ENCODE assay signal across 1 cellular context in the genomic region with DNA sequence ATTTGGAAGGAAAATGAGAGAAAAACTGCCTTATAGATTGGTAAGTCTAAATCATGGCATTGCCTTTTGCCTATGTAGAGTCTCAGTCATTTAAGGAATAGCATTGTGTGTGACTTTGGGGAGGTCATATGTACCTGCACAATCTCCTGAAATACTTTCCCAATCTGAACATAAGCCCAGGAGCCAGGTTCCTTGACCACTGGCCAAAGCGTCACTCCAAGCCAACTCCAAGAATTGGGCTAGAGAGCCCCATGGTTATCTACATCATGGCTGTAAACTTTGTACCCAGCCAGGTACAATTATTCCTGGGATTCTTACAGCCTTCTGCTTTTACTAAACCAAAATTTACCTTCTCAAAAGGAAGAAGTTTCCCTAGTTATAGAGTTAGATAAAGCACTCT.
TF ChIP-seq lines count a peak whose summit lies in the region.

No MANE protein-coding gene starts in this region.

TF ChIP-seq in HepG2, 621 proteins besides CTCF, POLR2A, EP300 and RAD21 (continued from another document):
- TF ChIP-seq, protein P1, sequence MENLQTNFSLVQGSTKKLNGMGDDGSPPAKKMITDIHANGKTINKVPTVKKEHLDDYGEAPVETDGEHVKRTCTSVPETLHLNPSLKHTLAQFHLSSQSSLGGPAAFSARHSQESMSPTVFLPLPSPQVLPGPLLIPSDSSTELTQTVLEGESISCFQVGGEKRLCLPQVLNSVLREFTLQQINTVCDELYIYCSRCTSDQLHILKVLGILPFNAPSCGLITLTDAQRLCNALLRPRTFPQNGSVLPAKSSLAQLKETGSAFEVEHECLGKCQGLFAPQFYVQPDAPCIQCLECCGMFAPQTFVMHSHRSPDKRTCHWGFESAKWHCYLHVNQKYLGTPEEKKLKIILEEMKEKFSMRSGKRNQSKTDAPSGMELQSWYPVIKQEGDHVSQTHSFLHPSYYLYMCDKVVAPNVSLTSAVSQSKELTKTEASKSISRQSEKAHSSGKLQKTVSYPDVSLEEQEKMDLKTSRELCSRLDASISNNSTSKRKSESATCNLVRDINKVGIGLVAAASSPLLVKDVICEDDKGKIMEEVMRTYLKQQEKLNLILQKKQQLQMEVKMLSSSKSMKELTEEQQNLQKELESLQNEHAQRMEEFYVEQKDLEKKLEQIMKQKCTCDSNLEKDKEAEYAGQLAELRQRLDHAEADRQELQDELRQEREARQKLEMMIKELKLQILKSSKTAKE (CRISPR knock-in tag; IDR thresholded peaks at IDR 0.05; ENCODE audit: borderline replicate concordance), result no peak
- TF ChIP-seq, protein P2, sequence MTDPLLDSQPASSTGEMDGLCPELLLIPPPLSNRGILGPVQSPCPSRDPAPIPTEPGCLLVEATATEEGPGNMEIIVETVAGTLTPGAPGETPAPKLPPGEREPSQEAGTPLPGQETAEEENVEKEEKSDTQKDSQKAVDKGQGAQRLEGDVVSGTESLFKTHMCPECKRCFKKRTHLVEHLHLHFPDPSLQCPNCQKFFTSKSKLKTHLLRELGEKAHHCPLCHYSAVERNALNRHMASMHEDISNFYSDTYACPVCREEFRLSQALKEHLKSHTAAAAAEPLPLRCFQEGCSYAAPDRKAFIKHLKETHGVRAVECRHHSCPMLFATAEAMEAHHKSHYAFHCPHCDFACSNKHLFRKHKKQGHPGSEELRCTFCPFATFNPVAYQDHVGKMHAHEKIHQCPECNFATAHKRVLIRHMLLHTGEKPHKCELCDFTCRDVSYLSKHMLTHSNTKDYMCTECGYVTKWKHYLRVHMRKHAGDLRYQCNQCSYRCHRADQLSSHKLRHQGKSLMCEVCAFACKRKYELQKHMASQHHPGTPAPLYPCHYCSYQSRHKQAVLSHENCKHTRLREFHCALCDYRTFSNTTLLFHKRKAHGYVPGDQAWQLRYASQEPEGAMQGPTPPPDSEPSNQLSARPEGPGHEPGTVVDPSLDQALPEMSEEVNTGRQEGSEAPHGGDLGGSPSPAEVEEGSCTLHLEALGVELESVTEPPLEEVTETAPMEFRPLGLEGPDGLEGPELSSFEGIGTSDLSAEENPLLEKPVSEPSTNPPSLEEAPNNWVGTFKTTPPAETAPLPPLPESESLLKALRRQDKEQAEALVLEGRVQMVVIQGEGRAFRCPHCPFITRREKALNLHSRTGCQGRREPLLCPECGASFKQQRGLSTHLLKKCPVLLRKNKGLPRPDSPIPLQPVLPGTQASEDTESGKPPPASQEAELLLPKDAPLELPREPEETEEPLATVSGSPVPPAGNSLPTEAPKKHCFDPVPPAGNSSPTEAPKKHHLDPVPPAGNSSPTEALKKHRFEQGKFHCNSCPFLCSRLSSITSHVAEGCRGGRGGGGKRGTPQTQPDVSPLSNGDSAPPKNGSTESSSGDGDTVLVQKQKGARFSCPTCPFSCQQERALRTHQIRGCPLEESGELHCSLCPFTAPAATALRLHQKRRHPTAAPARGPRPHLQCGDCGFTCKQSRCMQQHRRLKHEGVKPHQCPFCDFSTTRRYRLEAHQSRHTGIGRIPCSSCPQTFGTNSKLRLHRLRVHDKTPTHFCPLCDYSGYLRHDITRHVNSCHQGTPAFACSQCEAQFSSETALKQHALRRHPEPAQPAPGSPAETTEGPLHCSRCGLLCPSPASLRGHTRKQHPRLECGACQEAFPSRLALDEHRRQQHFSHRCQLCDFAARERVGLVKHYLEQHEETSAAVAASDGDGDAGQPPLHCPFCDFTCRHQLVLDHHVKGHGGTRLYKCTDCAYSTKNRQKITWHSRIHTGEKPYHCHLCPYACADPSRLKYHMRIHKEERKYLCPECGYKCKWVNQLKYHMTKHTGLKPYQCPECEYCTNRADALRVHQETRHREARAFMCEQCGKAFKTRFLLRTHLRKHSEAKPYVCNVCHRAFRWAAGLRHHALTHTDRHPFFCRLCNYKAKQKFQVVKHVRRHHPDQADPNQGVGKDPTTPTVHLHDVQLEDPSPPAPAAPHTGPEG (CRISPR knock-in tag; IDR thresholded peaks at IDR 0.05), result no peak
- TF ChIP-seq NR1H2 (CRISPR knock-in tag; IDR thresholded peaks at IDR 0.05; ENCODE audit: borderline replicate concordance, low read depth), result no peak
- no peak for TF ChIP-seq ZNF749 (CRISPR knock-in tag; IDR thresholded peaks at IDR 0.05; ENCODE audit: borderline replicate concordance)
- no peak for TF ChIP-seq ZNF543 (CRISPR knock-in tag; IDR thresholded peaks at IDR 0.05)
- TF ChIP-seq TEAD2 (CRISPR knock-in tag; IDR thresholded peaks at IDR 0.05), result no peak
TF ChIP-seq in HepG2: peak in this region for 0.
